ENCODE assay signal across 10 cellular contexts in genomic region chr1:68229927-68230812, GRCh38. TPM values are rescaled to one million over a fixed set of nuclear protein-coding genes. Genes with fewer than 3 reads are reported as not detected.
A peak's percentile ranks its signal among the peaks of the same experiment; 100 is the strongest.
DNase-seq lines count a peak whose midpoint lies in the region; ATAC-seq and TF ChIP-seq lines count a peak whose summit lies in the region.
"Had no signal": no experiment of that assay in that cellular context is flagged by ENCODE, and none has a peak within 500 bp of the region (broad histone marks: within the 10 kb centered on the region; RNA-seq: fewer than 3 reads in every experiment).

No MANE protein-coding gene starts in this region.

- POLR2A ChIA-PET in A673 (lab: Charles Lee; ENCODE audit: low non-redundant PET) = interaction anchor here (0.6 kb wide), 2 partner anchors 73 to 116 kb away, joined by 3 to 14 read pairs; no protein-coding TSS in a partner anchor

- no peaks in the 10 kb centered on the region for H3K9me3 Mint-ChIP-seq in stimulated activated naive CD8-positive, alpha-beta T cell treated with anti-CD3 and anti-CD28 coated beads, Interleukin-15, amount 100 ng/mL, for 72 hours

- H3K4me1 Mint-ChIP-seq in stimulated activated naive CD8-positive, alpha-beta T cell treated with anti-CD3 and anti-CD28 coated beads, Interleukin-15, amount 100 ng/mL, for 72 hours = peaks cover 22% of the 10 kb centered on the region

- no peak for TF ChIP-seq CTCF in A673 (conservative IDR thresholded peaks at IDR 0.05; ENCODE audit: low read depth, low read length)
- TF ChIP-seq CTCF in GM13977 (IDR thresholded peaks at IDR 0.05; ENCODE audit: extremely low read depth, insufficient read depth, missing control alignments) = no peak

- intact Hi-C loops in A673 (cut with micrococcal nuclease; ENCODE audit: unreplicated experiment) = loop anchor here (5.0 kb wide), 2 partner anchors 73 to 112 kb away; no protein-coding TSS in a partner anchor

- peak overlapping the region in 1 of 2 donors; percentile 44 for H3K4me3 Mint-ChIP-seq in stimulated activated naive CD8-positive, alpha-beta T cell treated with anti-CD3 and anti-CD28 coated beads, Interleukin-15, amount 100 ng/mL, for 72 hours

- no peak for ATAC-seq in GM18519 (IDR thresholded peaks at IDR 0.05; ENCODE audit: low FRiP score, unreplicated experiment)
- no peak for ATAC-seq in stimulated activated naive CD8-positive, alpha-beta T cell treated with anti-CD3 and anti-CD28 coated beads, Interleukin-15, amount 100 ng/mL, for 72 hours
- ATAC-seq: effector memory CD8-positive, alpha-beta T cell had no signal

- H3K4me3 ChIP-seq in A673 (ENCODE audit: low read depth, low read length, poor library complexity, severe bottlenecking) (peak overlapping the region; percentile 71), ectodermal cell (ENCODE audit: insufficient read depth, low read depth, low read length) (peak overlapping the region; percentile 88)

- no peaks in the 10 kb centered on the region for H3K36me3 ChIP-seq in A673 (ENCODE audit: insufficient read depth, low read length, poor library complexity, severe bottlenecking)
- H3K36me3 ChIP-seq in ectodermal cell (ENCODE audit: control insufficient read depth, insufficient read depth, low read length) = no peaks in the 10 kb centered on the region

- H3K27ac Mint-ChIP-seq in stimulated activated naive CD8-positive, alpha-beta T cell treated with anti-CD3 and anti-CD28 coated beads, Interleukin-15, amount 100 ng/mL, for 72 hours = no peak overlapping the region
- H3K27ac Mint-ChIP-seq: effector memory CD8-positive, alpha-beta T cell had no signal

- H3K27ac ChIP-seq in A673 (ENCODE audit: low read depth, low read length, poor library complexity, severe bottlenecking) (peak overlapping the region; percentile 61), ectodermal cell (ENCODE audit: insufficient read depth, low read depth, low read length, poor library complexity, severe bottlenecking) (no peak overlapping the region)

- peaks cover 43% of the 10 kb centered on the region for H3K4me1 ChIP-seq in A673 (ENCODE audit: insufficient read depth, low read length, poor library complexity, severe bottlenecking)
- peaks cover 37% of the 10 kb centered on the region for H3K4me1 ChIP-seq in ectodermal cell (ENCODE audit: control insufficient read depth, insufficient read depth, low read length)

- no TSS peak for BruUV-seq in A673 (replicated peaks; lab: Mats Ljungman, UMichigan)

- H3K9me3 ChIP-seq in A673 (ENCODE audit: low read depth, low read length, poor library complexity, severe bottlenecking) (no peaks in the 10 kb centered on the region), ectodermal cell (ENCODE audit: control insufficient read depth, low read length) (no peaks in the 10 kb centered on the region)

- in situ Hi-C loops in GM13977 (cut with MboI; ENCODE audit: low pct_unique_long_range_greater_than_20kb, low sequenced_read_pairs, unreplicated experiment) = no loop called here

- 32 to 33% methylated on average over 14 of the region's 14 CpGs for WGBS in ectodermal cell, 2 experiments

- DNase-seq in A673 (ENCODE audit: low spot score) = peak; percentile 52
- DNase-seq in NCI-H146 treated with DMSO at 0.1 percent for 48 hours (lab: John Stamatoyannopoulos, UW; ENCODE audit: unreplicated experiment) = peak; percentile 37
- peak; percentile 33 for DNase-seq in mucosa of gallbladder (ENCODE audit: low spot score)
- DNase-seq in stimulated activated naive CD8-positive, alpha-beta T cell treated with anti-CD3 and anti-CD28 coated beads, Interleukin-15, amount 100 ng/mL, for 72 hours = no peak
- DNase-seq in GM13977 (ENCODE audit: low spot score) = no peak
- no peak for DNase-seq in activated CD4-positive, alpha-beta T cell treated with anti-CD3 and anti-CD28 coated beads for 48 hours
- DNase-seq: effector memory CD8-positive, alpha-beta T cell; KG1 had no signal

- CTCF ChIA-PET in A673 (lab: Charles Lee) = interaction anchor here (0.7 kb wide), 1 partner anchor 649 kb away, joined by 5 read pairs; no protein-coding TSS in a partner anchor

- H3K27me3 Mint-ChIP-seq in stimulated activated naive CD8-positive, alpha-beta T cell treated with anti-CD3 and anti-CD28 coated beads, Interleukin-15, amount 100 ng/mL, for 72 hours = peaks cover 62% of the 10 kb centered on the region

- H3K27me3 ChIP-seq in A673 (replicated peaks; ENCODE audit: insufficient read depth, low read depth, low read length, poor library complexity) (no peaks in the 10 kb centered on the region), ectodermal cell (ENCODE audit: control insufficient read depth, insufficient read depth, low read length, poor library complexity, severe bottlenecking) (peaks cover 14% of the 10 kb centered on the region)

RNA-seq across cellular contexts. Expression of gene WLS, which starts 2.2 kb away (rescaled TPM):
- total RNA-seq in A673 (2021) (144 and 149 TPM in 2 replicates), mucosa of gallbladder (205 TPM)
- polyA plus RNA-seq in ectodermal cell (2013, experiment 1 of 4) = 532 TPM
- polyA plus RNA-seq in ectodermal cell (2013, experiment 2 of 4) = 611 TPM
- polyA plus RNA-seq in ectodermal cell (2013, experiment 3 of 4) = 377 TPM
- polyA plus RNA-seq in ectodermal cell (2013, experiment 4 of 4) = 459 TPM

Comparison
In these comparisons a context has a peak if more than half of its experiments do, and no peak if none do; other contexts are left out.
1. DNase-seq: peak in A673 (single experiment), NCI-H146 treated with DMSO at 0.1 percent for 48 hours (single experiment) and mucosa of gallbladder (single experiment); none in stimulated activated naive CD8-positive, alpha-beta T cell treated with anti-CD3 and anti-CD28 coated beads, Interleukin-15, amount 100 ng/mL, for 72 hours (0 of 2), GM13977 (single experiment) and activated CD4-positive, alpha-beta T cell treated with anti-CD3 and anti-CD28 coated beads for 48 hours (single experiment).